ENCODE assay signal across 21 cellular contexts in the genomic region with DNA sequence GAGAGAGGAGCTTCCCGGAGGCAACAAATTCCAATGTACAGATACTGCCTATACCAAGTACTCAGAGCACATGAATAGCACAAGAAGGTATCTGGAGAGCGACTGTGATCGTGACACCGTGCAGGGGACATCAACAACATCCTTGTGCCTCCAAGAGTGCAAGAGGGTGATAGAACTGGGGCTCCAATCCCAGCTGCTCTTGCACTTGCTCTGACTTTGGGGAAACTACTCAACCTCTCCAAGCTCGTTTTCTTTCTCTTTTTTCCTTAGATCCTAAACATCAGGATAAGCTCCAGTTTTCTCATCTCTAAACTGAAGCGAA.
"Had no signal": no experiment of that assay in that cellular context is flagged by ENCODE, and none has a peak within 500 bp of the region (broad histone marks: within the 10 kb centered on the region; RNA-seq: fewer than 3 reads in every experiment).

No MANE protein-coding gene starts in this region.

- H3K4me1 ChIP-seq: adrenal gland, esophagus muscularis mucosa, left ventricle myocardium inferior, neural progenitor cell, prostate gland, vagina had no signal

- H3K27me3 ChIP-seq: adrenal gland, esophagus muscularis mucosa, neural progenitor cell, stomach, vagina had no signal

- DNase-seq: activated CD4-positive, alpha-beta T cell treated with anti-CD3 and anti-CD28 coated beads, Interleukin-2, amount 10 ng/mL, durations not matched to agents 7 days and 5 days; activated CD8-positive, alpha-beta memory T cell treated with anti-CD3 and anti-CD28 coated beads, Interleukin-2, amount 50 U/mL, for 4 hours; activated CD8-positive, alpha-beta T cell treated with anti-CD3 and anti-CD28 coated beads, Interleukin-2, amount 10 ng/mL, durations not matched to agents 7 days and 5 days; activated naive CD4-positive, alpha-beta T cell treated with anti-CD3 and anti-CD28 coated beads, Interleukin-2, amount 10 ng/mL, durations not matched to agents 7 days and 5 days; activated T-cell treated with anti-CD3 and anti-CD28 coated beads, Interleukin-2, amount 50 U/mL, for 4 hours; adrenal gland; effector CD8-positive, alpha-beta T cell; immature natural killer cell; kidney glomerular epithelial cell; mammary epithelial cell; stimulated activated CD4-positive, alpha-beta T cell treated with anti-CD3 and anti-CD28 coated beads, Interleukin-15, amount 100 ng/mL, for 24 hours; stimulated activated CD4-positive, alpha-beta T cell treated with anti-CD3 and anti-CD28 coated beads, Interleukin-2, amount 100 ng/mL, for 48 hours; stomach; T1000; trophoblast cell had no signal

- H3K4me3 Mint-ChIP-seq: activated CD4-positive, alpha-beta T cell treated with anti-CD3 and anti-CD28 coated beads, Interleukin-2, amount 10 ng/mL, durations not matched to agents 7 days and 5 days; activated CD8-positive, alpha-beta T cell treated with anti-CD3 and anti-CD28 coated beads, Interleukin-2, amount 10 ng/mL, durations not matched to agents 7 days and 5 days; activated naive CD4-positive, alpha-beta T cell treated with anti-CD3 and anti-CD28 coated beads, Interleukin-2, amount 10 ng/mL, durations not matched to agents 7 days and 5 days; activated T-cell treated with anti-CD3 and anti-CD28 coated beads, Interleukin-2, amount 50 U/mL, for 4 hours; immature natural killer cell; neural progenitor cell had no signal

- H3K4me1 Mint-ChIP-seq: immature natural killer cell had no signal

- H3K9me3 Mint-ChIP-seq: activated CD4-positive, alpha-beta T cell treated with anti-CD3 and anti-CD28 coated beads, Interleukin-2, amount 10 ng/mL, durations not matched to agents 7 days and 5 days; activated naive CD4-positive, alpha-beta T cell treated with anti-CD3 and anti-CD28 coated beads, Interleukin-2, amount 10 ng/mL, durations not matched to agents 7 days and 5 days; activated T-cell treated with anti-CD3 and anti-CD28 coated beads, Interleukin-2, amount 50 U/mL, for 4 hours; immature natural killer cell; neural progenitor cell had no signal

- H3K9me3 ChIP-seq: adrenal gland, esophagus muscularis mucosa, left ventricle myocardium inferior, prostate gland, stomach, vagina had no signal

- H3K27ac Mint-ChIP-seq: activated CD4-positive, alpha-beta T cell treated with anti-CD3 and anti-CD28 coated beads, Interleukin-2, amount 10 ng/mL, durations not matched to agents 7 days and 5 days; activated CD8-positive, alpha-beta T cell treated with anti-CD3 and anti-CD28 coated beads, Interleukin-2, amount 10 ng/mL, durations not matched to agents 7 days and 5 days; activated naive CD4-positive, alpha-beta T cell treated with anti-CD3 and anti-CD28 coated beads, Interleukin-2, amount 10 ng/mL, durations not matched to agents 7 days and 5 days; immature natural killer cell; neural progenitor cell had no signal

- H3K4me3 ChIP-seq: adrenal gland, esophagus muscularis mucosa, left ventricle myocardium inferior, neural progenitor cell, prostate gland, stomach, vagina had no signal

- FAIRE-seq: endothelial cell of umbilical vein had no signal

- H3K27ac ChIP-seq: esophagus muscularis mucosa, neural progenitor cell, prostate gland, vagina had no signal

- H3K27me3 Mint-ChIP-seq: activated CD4-positive, alpha-beta T cell treated with anti-CD3 and anti-CD28 coated beads, Interleukin-2, amount 10 ng/mL, durations not matched to agents 7 days and 5 days; activated naive CD4-positive, alpha-beta T cell treated with anti-CD3 and anti-CD28 coated beads, Interleukin-2, amount 10 ng/mL, durations not matched to agents 7 days and 5 days had no signal

- H3K4me2 ChIP-seq: neural progenitor cell had no signal

- ATAC-seq: activated CD8-positive, alpha-beta T cell treated with anti-CD3 and anti-CD28 coated beads, Interleukin-2, amount 10 ng/mL, durations not matched to agents 7 days and 5 days; activated T-cell treated with anti-CD3 and anti-CD28 coated beads, Interleukin-2, amount 50 U/mL, for 4 hours had no signal

- H2AFZ ChIP-seq: neural progenitor cell had no signal

- H3K9ac ChIP-seq: neural progenitor cell had no signal
